Comparison of ENCODE assay signal across 12 cellular contexts in the genomic region with DNA sequence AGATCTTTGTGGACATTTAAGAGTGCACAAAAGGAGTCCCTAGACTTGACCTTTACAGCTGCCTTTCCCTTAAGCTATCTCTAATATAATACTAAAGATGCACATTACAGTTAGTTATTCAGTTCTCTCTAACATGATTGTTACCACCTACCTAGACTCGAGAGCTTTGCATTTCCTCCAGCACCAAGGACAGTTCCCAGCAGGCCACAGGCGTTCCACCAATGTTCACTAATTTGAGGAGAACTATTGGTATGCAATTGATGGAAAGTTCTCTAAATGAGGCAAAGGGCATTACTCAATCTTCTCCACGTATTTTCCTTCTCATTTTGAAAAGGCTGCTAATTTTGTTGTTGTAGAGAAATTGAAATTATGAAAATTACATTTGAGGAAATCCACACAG. TPM values are rescaled to one million over a fixed set of nuclear protein-coding genes. Genes with fewer than 3 reads are reported as not detected.
DNase-seq lines count a peak whose midpoint lies in the region; ATAC-seq and TF ChIP-seq lines count a peak whose summit lies in the region.
"Had no signal": no experiment of that assay in that cellular context is flagged by ENCODE, and none has a peak within 500 bp of the region (broad histone marks: within the 10 kb centered on the region; RNA-seq: fewer than 3 reads in every experiment).

No MANE protein-coding gene starts in this region.

- 0 out of 2 replicates have a peak, but pooled peaks cover 4% of the 10 kb centered on the region for H3F3A ChIP-seq in GM23338 (replicated peaks; ENCODE audit: low read depth)

- no peaks in the 10 kb centered on the region for H3K9me3 Mint-ChIP-seq in GM23338
- no peaks in the 10 kb centered on the region for H3K9me3 Mint-ChIP-seq in type B pancreatic cell
- H3K9me3 Mint-ChIP-seq: T-helper 1 cell treated with Interleukin-12 subunit alpha and Interleukin-12 subunit beta and Interleukin-4 antibody, amounts not matched to agents 30 μg/mL and 1 μg/mL, for 36 hours had no signal

- no peaks in the 10 kb centered on the region for H4K20me1 ChIP-seq in GM23338 (replicated peaks; ENCODE audit: insufficient read depth)

- no peaks in the 10 kb centered on the region for H3K9me2 ChIP-seq in GM23338 (ENCODE audit: insufficient read depth)

- no peak for TF ChIP-seq CTCF in GM23338 (conservative IDR thresholded peaks at IDR 0.05; ENCODE audit: low read depth in 2 of 2)
- no peak for TF ChIP-seq CTCF in type B pancreatic cell (conservative IDR thresholded peaks at IDR 0.05)

- no peak overlapping the region for H3K4me3 Mint-ChIP-seq in GM23338
- H3K4me3 Mint-ChIP-seq in type B pancreatic cell, result no peak overlapping the region
- H3K4me3 Mint-ChIP-seq: T-helper 1 cell treated with Interleukin-12 subunit alpha and Interleukin-12 subunit beta and Interleukin-4 antibody, amounts not matched to agents 30 μg/mL and 1 μg/mL, for 36 hours had no signal

- no peaks in the 10 kb centered on the region for H3K36me3 ChIP-seq in GM23338 (ENCODE audit: insufficient read depth)
- H3K36me3 ChIP-seq in SJCRH30, result no peaks in the 10 kb centered on the region
- H3K36me3 ChIP-seq: upper lobe of right lung had no signal

- in situ Hi-C loops in ACHN (cut with HindIII; ENCODE audit: low pct_ligation_motif_present, low pct_unique_long_range_greater_than_20kb, low sequenced_read_pairs), result no loop called here

- H2AFZ ChIP-seq in GM23338, result no peak overlapping the region

- no peak for ATAC-seq in GM23338
- no peak for ATAC-seq in HG03565 (IDR thresholded peaks at IDR 0.05; ENCODE audit: unreplicated experiment)
- ATAC-seq: upper lobe of right lung had no signal

- no peaks in the 10 kb centered on the region for H3K9me3 ChIP-seq in SJCRH30 (replicated peaks)
- H3K9me3 ChIP-seq: upper lobe of right lung had no signal

- H3K27ac ChIP-seq in GM23338 (ENCODE audit: low read depth) (no peak overlapping the region), SJCRH30 (no peak overlapping the region)
- H3K27ac ChIP-seq: KMS-11, upper lobe of right lung had no signal

- H3K4me3 ChIP-seq in GM23338 (no peak overlapping the region), SJCRH30 (no peak overlapping the region)
- H3K4me3 ChIP-seq: upper lobe of right lung had no signal

- H3K4me2 ChIP-seq in GM23338, result no peak overlapping the region
- H3K4me2 ChIP-seq: KMS-11 had no signal

- peaks cover 9% of the 10 kb centered on the region; the same call in 1 of the 2 replicates for H3K27me3 ChIP-seq in GM23338 (ENCODE audit: insufficient read depth)
- H3K27me3 ChIP-seq in SJCRH30, result 0 out of 2 replicates have a peak, but pooled peaks cover 3% of the 10 kb centered on the region

- peaks cover 26% of the 10 kb centered on the region for H3K4me1 Mint-ChIP-seq in GM23338
- peaks cover 4% of the 10 kb centered on the region for H3K4me1 Mint-ChIP-seq in type B pancreatic cell (ENCODE audit: unreplicated experiment)

- H3K27ac Mint-ChIP-seq in GM23338 (no peak overlapping the region), type B pancreatic cell (no peak overlapping the region)
- H3K27ac Mint-ChIP-seq: T-helper 1 cell treated with Interleukin-12 subunit alpha and Interleukin-12 subunit beta and Interleukin-4 antibody, amounts not matched to agents 30 μg/mL and 1 μg/mL, for 36 hours had no signal

- H3K4me1 ChIP-seq in GM23338 (ENCODE audit: insufficient read depth) (peaks cover 13% of the 10 kb centered on the region), SJCRH30 (no peaks in the 10 kb centered on the region)

- H3K79me2 ChIP-seq in GM23338 (replicated peaks; ENCODE audit: insufficient read depth), result no peaks in the 10 kb centered on the region

- H3K27me3 Mint-ChIP-seq in GM23338 (ENCODE audit: insufficient read depth, low read depth, poor library complexity) (peaks cover 10% of the 10 kb centered on the region), type B pancreatic cell (peaks cover 36% of the 10 kb centered on the region)

- DNase-seq in ACHN (peak; percentile 59), GM23338 (ENCODE audit: low spot score) (peak; percentile 82), SJCRH30 (peak; percentile 54 to 69), fibroblast of peridontal ligament (ENCODE audit: extremely low read depth) (peak; percentile 74), T-helper 1 cell (no peak), D341Med (ENCODE audit: low spot score) (no peak), type B pancreatic cell (ENCODE audit: extremely low spot score, unreplicated experiment) (no peak)
- DNase-seq: aorta, upper lobe of right lung had no signal

- H3K36me3 Mint-ChIP-seq in GM23338 (ENCODE audit: low read depth) (no peaks in the 10 kb centered on the region), type B pancreatic cell (no peaks in the 10 kb centered on the region)

TF ChIP-seq in GM23338, 12 proteins besides CTCF, POLR2A, EP300 and RAD21 (continues in another document):
- TF ChIP-seq ZNF114 (CRISPR knock-in tag; IDR thresholded peaks at IDR 0.05) (0 out of 2 replicates have a peak, but pooled peaks have one; percentile 22), POLR2AphosphoS5 (IDR thresholded peaks at IDR 0.05; ENCODE audit: low read depth) (no peak), CREB1 (CRISPR knock-in tag; IDR thresholded peaks at IDR 0.05; ENCODE audit: low read depth) (no peak), JUNB (IDR thresholded peaks at IDR 0.05; ENCODE audit: unreplicated experiment) (no peak), NANOG (IDR thresholded peaks at IDR 0.05; ENCODE audit: borderline replicate concordance) (no peak), STAT1 (IDR thresholded peaks at IDR 0.05; ENCODE audit: unreplicated experiment) (no peak), EZH2 (IDR thresholded peaks at IDR 0.05; ENCODE audit: low read depth, unreplicated experiment) (no peak), EZH2phosphoT487 (IDR thresholded peaks at IDR 0.05; ENCODE audit: unreplicated experiment) (no peak)
- TF ChIP-seq, protein P1, sequence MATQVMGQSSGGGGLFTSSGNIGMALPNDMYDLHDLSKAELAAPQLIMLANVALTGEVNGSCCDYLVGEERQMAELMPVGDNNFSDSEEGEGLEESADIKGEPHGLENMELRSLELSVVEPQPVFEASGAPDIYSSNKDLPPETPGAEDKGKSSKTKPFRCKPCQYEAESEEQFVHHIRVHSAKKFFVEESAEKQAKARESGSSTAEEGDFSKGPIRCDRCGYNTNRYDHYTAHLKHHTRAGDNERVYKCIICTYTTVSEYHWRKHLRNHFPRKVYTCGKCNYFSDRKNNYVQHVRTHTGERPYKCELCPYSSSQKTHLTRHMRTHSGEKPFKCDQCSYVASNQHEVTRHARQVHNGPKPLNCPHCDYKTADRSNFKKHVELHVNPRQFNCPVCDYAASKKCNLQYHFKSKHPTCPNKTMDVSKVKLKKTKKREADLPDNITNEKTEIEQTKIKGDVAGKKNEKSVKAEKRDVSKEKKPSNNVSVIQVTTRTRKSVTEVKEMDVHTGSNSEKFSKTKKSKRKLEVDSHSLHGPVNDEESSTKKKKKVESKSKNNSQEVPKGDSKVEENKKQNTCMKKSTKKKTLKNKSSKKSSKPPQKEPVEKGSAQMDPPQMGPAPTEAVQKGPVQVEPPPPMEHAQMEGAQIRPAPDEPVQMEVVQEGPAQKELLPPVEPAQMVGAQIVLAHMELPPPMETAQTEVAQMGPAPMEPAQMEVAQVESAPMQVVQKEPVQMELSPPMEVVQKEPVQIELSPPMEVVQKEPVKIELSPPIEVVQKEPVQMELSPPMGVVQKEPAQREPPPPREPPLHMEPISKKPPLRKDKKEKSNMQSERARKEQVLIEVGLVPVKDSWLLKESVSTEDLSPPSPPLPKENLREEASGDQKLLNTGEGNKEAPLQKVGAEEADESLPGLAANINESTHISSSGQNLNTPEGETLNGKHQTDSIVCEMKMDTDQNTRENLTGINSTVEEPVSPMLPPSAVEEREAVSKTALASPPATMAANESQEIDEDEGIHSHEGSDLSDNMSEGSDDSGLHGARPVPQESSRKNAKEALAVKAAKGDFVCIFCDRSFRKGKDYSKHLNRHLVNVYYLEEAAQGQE (IDR thresholded peaks at IDR 0.05; ENCODE audit: unreplicated experiment), result peak; percentile 96
- TF ChIP-seq, protein P2, sequence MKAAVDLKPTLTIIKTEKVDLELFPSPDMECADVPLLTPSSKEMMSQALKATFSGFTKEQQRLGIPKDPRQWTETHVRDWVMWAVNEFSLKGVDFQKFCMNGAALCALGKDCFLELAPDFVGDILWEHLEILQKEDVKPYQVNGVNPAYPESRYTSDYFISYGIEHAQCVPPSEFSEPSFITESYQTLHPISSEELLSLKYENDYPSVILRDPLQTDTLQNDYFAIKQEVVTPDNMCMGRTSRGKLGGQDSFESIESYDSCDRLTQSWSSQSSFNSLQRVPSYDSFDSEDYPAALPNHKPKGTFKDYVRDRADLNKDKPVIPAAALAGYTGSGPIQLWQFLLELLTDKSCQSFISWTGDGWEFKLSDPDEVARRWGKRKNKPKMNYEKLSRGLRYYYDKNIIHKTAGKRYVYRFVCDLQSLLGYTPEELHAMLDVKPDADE (IDR thresholded peaks at IDR 0.05), result no peak

RNA-seq across cellular contexts. Expression of a gene that starts 5.4 kb away (rescaled TPM):
- 9.1 and 10.3 TPM in 2 replicates for total RNA-seq in GM23338 (2014; rRNA removed; shearing (Covaris generic))
- polyA plus RNA-seq in GM23338 (2016; fragmentation: Nextera tagmentation; extraction: Ambion mirVana), result 7.2 and 7.8 TPM in 2 replicates
- 0.15 TPM in 1 of 2 replicates, not detected in the other for total RNA-seq in SJCRH30 (2014; rRNA removed; shearing (Covaris generic))
- 8.0 and 19.7 TPM in 2 replicates for total RNA-seq in type B pancreatic cell (ENCODE audit: low replicate concordance)
- polyA plus RNA-seq: aorta had no signal

Comparison
In these comparisons a context has a peak if more than half of its experiments do, and no peak if none do; other contexts are left out.
1. DNase-seq: peak in ACHN (single experiment), GM23338 (single experiment), SJCRH30 (2 of 2) and fibroblast of peridontal ligament (single experiment); none in T-helper 1 cell (0 of 5), D341Med (single experiment) and type B pancreatic cell (single experiment).